14 cellular contexts compared by ENCODE assay signal in genomic region chr18:54713386-54713785, GRCh38.
"Had no signal": no experiment of that assay in that cellular context is flagged by ENCODE, and none has a peak within 500 bp of the region (broad histone marks: within the 10 kb centered on the region; RNA-seq: fewer than 3 reads in every experiment).

No MANE protein-coding gene starts in this region.

- DNase-seq: activated effector memory CD4-positive, alpha-beta T cell treated with anti-CD3 and anti-CD28 coated beads, Interleukin-2, amount 50 U/mL, for 16 hours; activated naive CD8-positive, alpha-beta T cell treated with anti-CD3 and anti-CD28 coated beads for 36 hours; anterior cingulate cortex; brain microvascular endothelial cell; cerebellar nuclear complex; effector memory CD4-positive, alpha-beta T cell; head of caudate nucleus; small intestine; stimulated activated naive CD8-positive, alpha-beta T cell treated with anti-CD3 and anti-CD28 coated beads, Interleukin-15, Interleukin-2, amounts not matched to agents 100 U/mL and 50 U/mL, for 24 hours had no signal

- ATAC-seq: stimulated activated naive CD8-positive, alpha-beta T cell treated with anti-CD3 and anti-CD28 coated beads, Interleukin-15, Interleukin-2, amounts not matched to agents 100 U/mL and 50 U/mL, for 24 hours; WTC11 had no signal

- H3K4me3 ChIP-seq: right atrium auricular region, transverse colon, vagina had no signal

- H3K27ac ChIP-seq: right atrium auricular region, vagina had no signal

- H3K4me1 ChIP-seq: right atrium auricular region, vagina had no signal

- H3K27me3 ChIP-seq: brain microvascular endothelial cell, right atrium auricular region, transverse colon, vagina had no signal

- H3K27ac Mint-ChIP-seq: activated naive CD8-positive, alpha-beta T cell treated with anti-CD3 and anti-CD28 coated beads for 36 hours; progenitor cell of endocrine pancreas; WTC11 had no signal

- H3K4me3 Mint-ChIP-seq: activated naive CD8-positive, alpha-beta T cell treated with anti-CD3 and anti-CD28 coated beads for 36 hours; WTC11 had no signal

- H3K9me3 ChIP-seq: right atrium auricular region, transverse colon, vagina had no signal

- H3K36me3 Mint-ChIP-seq: activated naive CD8-positive, alpha-beta T cell treated with anti-CD3 and anti-CD28 coated beads for 36 hours; WTC11 had no signal

- H3K9me3 Mint-ChIP-seq: activated naive CD8-positive, alpha-beta T cell treated with anti-CD3 and anti-CD28 coated beads for 36 hours; WTC11 had no signal

- H3K36me3 ChIP-seq: brain microvascular endothelial cell, right atrium auricular region, transverse colon, vagina had no signal

- H3K27me3 Mint-ChIP-seq: progenitor cell of endocrine pancreas had no signal
